In the genomic region with DNA sequence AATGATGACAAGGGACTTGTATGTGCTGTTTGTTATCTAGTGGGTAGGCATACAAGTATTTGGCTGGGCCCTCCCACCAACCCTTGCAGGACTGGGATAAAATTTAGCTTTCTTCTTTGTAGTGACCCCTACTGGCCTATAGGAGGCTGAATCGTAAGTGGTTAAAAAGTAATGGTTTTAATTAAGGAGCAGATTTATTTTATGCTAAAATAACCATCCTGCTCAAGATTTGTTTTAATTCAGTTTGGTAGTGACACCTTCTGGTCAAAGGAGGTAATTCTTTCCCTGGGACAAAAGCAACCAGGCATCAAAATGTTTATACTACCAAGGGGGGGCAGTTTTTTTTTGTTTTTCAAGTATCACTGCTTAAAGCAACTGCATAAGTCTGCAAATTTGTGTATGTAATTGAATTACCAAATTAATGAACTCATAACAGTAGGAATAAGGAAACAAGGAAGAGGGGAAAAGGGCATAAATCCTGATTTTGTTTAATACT, we compare ENCODE assay signal across 8 cellular contexts.
DNase-seq lines count a peak whose midpoint lies in the region; ATAC-seq and TF ChIP-seq lines count a peak whose summit lies in the region.

No MANE protein-coding gene starts in this region.

- DNase-seq in CD4-positive, CD25-positive, alpha-beta regulatory T cell = peak in 2 of 3 donors; percentile 30 to 57
- DNase-seq in SK-N-DZ (ENCODE audit: low spot score) (peak; percentile 73), fibroblast of gingiva (ENCODE audit: low read depth) (peak; percentile 81), neural progenitor cell (ENCODE audit: low spot score) (peak; percentile 55), GF-D8 (lab: John Stamatoyannopoulos, UW) (no peak)

- ATAC-seq in CD4-positive, CD25-positive, alpha-beta regulatory T cell (ENCODE audit: low read depth in 2 of 2) = peak; percentile 28 to 32
- peak; percentile 59 for ATAC-seq in GM18511 (IDR thresholded peaks at IDR 0.05; ENCODE audit: unreplicated experiment)
- peak; percentile 45 for ATAC-seq in HG03457 (IDR thresholded peaks at IDR 0.05; ENCODE audit: unreplicated experiment)
- no peak for ATAC-seq in GM18519 (IDR thresholded peaks at IDR 0.05; ENCODE audit: low FRiP score, unreplicated experiment)

- no peak overlapping the region for H3K9ac ChIP-seq in neural progenitor cell

- H3K4me3 ChIP-seq in CD4-positive, CD25-positive, alpha-beta regulatory T cell (ENCODE audit: low read depth, low read length) = no peak overlapping the region
- no peak overlapping the region for H3K4me3 ChIP-seq in neural progenitor cell

- no peak overlapping the region for H3K27ac ChIP-seq in CD4-positive, CD25-positive, alpha-beta regulatory T cell (ENCODE audit: insufficient read depth, low read length, poor library complexity, severe bottlenecking)
- no peak overlapping the region for H3K27ac ChIP-seq in neural progenitor cell

- peaks cover 11% of the 10 kb centered on the region for H3F3A ChIP-seq in neural progenitor cell (ENCODE audit: low read depth)

- H3K4me1 ChIP-seq in CD4-positive, CD25-positive, alpha-beta regulatory T cell (ENCODE audit: control insufficient read depth, insufficient read depth, low read length, poor library complexity, severe bottlenecking) = no peaks in the 10 kb centered on the region
- no peaks in the 10 kb centered on the region for H3K4me1 ChIP-seq in neural progenitor cell

- H3K4me3 Mint-ChIP-seq in CD4-positive, CD25-positive, alpha-beta regulatory T cell = no peak overlapping the region
- H3K4me3 Mint-ChIP-seq in neural progenitor cell = no peak overlapping the region

- no peaks in the 10 kb centered on the region for H4K20me1 ChIP-seq in neural progenitor cell (ENCODE audit: low read depth)

- H3K79me2 ChIP-seq in neural progenitor cell (ENCODE audit: low read depth) = no peaks in the 10 kb centered on the region

- H3K9me3 ChIP-seq in CD4-positive, CD25-positive, alpha-beta regulatory T cell (ENCODE audit: control insufficient read depth in 2 of 2, low read length in 2 of 2) = no peaks in the 10 kb centered on the region
- no peaks in the 10 kb centered on the region for H3K9me3 ChIP-seq in neural progenitor cell (ENCODE audit: low read depth)

- no peaks in the 10 kb centered on the region for H3K27me3 Mint-ChIP-seq in CD4-positive, CD25-positive, alpha-beta regulatory T cell
- H3K27me3 Mint-ChIP-seq in neural progenitor cell (ENCODE audit: insufficient read depth, low read depth) = peaks cover 2% of the 10 kb centered on the region

- no peak overlapping the region for H3K4me2 ChIP-seq in neural progenitor cell

- H3K9me3 Mint-ChIP-seq in CD4-positive, CD25-positive, alpha-beta regulatory T cell = no peaks in the 10 kb centered on the region
- no peaks in the 10 kb centered on the region for H3K9me3 Mint-ChIP-seq in neural progenitor cell

- no peak overlapping the region for H3K27ac Mint-ChIP-seq in CD4-positive, CD25-positive, alpha-beta regulatory T cell
- no peak overlapping the region for H3K27ac Mint-ChIP-seq in neural progenitor cell

- no peaks in the 10 kb centered on the region for H3K27me3 ChIP-seq in CD4-positive, CD25-positive, alpha-beta regulatory T cell (ENCODE audit: control insufficient read depth, insufficient read depth, low read length)
- H3K27me3 ChIP-seq in neural progenitor cell = no peaks in the 10 kb centered on the region

- H3K36me3 ChIP-seq in CD4-positive, CD25-positive, alpha-beta regulatory T cell (ENCODE audit: control insufficient read depth, insufficient read depth, low read length) = peaks cover 28% of the 10 kb centered on the region
- no peaks in the 10 kb centered on the region for H3K36me3 ChIP-seq in neural progenitor cell

- peaks cover 5% of the 10 kb centered on the region for H3K36me3 Mint-ChIP-seq in CD4-positive, CD25-positive, alpha-beta regulatory T cell
- H3K36me3 Mint-ChIP-seq in neural progenitor cell = peaks cover 11% of the 10 kb centered on the region

- peak; percentile 88 for TF ChIP-seq CTCF in neural progenitor cell (IDR thresholded peaks at IDR 0.05)

- H3K4me1 Mint-ChIP-seq in CD4-positive, CD25-positive, alpha-beta regulatory T cell = peaks cover 0 to 6% (median 5%) of the 10 kb centered on the region in 4 donors
- peaks cover 12% of the 10 kb centered on the region for H3K4me1 Mint-ChIP-seq in neural progenitor cell

- no peak overlapping the region for H2AFZ ChIP-seq in neural progenitor cell (replicated peaks)
